1 cellular context compared by ENCODE assay signal in the genomic region with DNA sequence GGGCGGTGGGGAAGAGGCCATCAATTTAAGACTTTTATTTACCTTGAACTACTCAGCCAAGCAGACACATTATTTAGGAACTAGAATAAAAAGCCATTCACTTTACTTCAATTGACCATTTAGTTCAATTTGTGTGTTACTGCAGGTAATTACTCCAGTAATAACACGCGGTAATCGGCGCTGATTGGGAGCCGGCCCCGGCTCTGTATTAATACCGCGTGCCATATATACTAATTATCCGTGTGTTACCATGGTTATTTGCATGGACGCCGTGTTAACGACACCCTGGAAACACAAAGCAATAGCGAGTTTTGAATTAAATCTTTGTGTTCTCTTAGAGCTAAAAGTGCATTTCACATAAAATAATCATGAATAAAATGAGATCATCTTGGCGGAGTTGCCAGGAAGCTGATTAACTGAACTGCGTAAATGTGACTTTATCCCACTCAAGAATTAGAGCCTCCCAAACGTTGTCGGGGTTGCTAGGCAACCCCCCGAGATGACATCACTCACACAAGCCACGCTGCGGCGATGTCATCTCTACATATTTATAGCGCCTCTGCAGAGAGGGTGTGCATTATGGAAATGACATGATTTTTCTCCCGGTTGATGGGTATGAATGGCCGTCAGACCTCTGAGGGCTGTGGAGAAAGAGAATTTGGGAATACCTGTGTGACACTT.
TF ChIP-seq lines count a peak whose summit lies in the region.

No MANE protein-coding gene starts in this region.

TF ChIP-seq in IMR-90, 13 proteins besides CTCF, POLR2A, EP300 and RAD21 (continued from another document):
- TF ChIP-seq, protein P1, sequence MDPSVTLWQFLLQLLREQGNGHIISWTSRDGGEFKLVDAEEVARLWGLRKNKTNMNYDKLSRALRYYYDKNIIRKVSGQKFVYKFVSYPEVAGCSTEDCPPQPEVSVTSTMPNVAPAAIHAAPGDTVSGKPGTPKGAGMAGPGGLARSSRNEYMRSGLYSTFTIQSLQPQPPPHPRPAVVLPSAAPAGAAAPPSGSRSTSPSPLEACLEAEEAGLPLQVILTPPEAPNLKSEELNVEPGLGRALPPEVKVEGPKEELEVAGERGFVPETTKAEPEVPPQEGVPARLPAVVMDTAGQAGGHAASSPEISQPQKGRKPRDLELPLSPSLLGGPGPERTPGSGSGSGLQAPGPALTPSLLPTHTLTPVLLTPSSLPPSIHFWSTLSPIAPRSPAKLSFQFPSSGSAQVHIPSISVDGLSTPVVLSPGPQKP (IDR thresholded peaks at IDR 0.05; ENCODE audit: borderline replicate concordance, low read depth, low read length), result no peak
- TF ChIP-seq CEBPB (IDR thresholded peaks at IDR 0.05; ENCODE audit: low read depth, low read length) (no peak), RCOR1 (IDR thresholded peaks at IDR 0.05; ENCODE audit: insufficient replicate concordance, low read length) (no peak), RFX5 (IDR thresholded peaks at IDR 0.05; ENCODE audit: low read depth, low read length) (no peak), MXI1 (IDR thresholded peaks at IDR 0.05; ENCODE audit: borderline replicate concordance, low read depth, low read length) (no peak), CHD1 (IDR thresholded peaks at IDR 0.05; ENCODE audit: low read depth, low read length) (no peak)
